In the genomic region with DNA sequence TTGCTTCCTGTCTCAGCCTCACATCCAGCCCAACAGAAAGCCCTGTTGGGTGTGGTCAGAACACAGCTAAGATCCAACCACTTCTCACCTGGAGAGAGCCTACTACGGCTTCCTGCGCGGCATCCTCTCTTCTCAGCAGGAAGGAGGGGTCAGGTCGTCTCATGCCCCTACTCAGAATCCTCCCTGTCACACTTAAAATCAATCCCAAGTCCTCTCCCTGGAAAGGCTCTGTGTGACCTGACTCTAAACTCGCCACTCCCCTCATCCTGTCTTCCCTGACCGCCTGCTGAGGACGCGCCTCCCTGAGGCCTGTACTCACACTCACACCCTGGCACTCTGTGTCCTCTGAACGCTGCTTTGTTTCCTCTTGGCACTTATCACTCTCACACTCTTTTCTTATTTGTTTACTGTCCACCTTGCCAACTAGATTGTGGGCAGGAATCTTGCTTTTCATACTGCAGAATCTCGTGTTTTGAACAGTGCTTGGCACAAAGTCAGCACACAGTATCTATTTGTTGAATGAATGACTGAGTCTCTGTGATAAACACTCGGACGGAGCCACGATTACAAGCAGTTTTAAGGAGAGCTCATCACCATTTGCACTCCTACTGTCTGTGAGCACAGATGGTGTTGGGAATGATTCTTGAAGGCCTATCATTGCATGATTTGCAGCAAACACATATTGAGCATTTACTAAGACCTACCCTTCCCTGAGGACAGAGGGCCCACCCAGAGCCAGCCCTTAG, we compare ENCODE assay signal across 11 cellular contexts. TPM values are rescaled to one million over a fixed set of nuclear protein-coding genes. Genes with fewer than 3 reads are reported as not detected.
DNase-seq lines count a peak whose midpoint lies in the region; ATAC-seq, FAIRE-seq and TF ChIP-seq lines count a peak whose summit lies in the region.
"Had no signal": no experiment of that assay in that cellular context is flagged by ENCODE, and none has a peak within 500 bp of the region (broad histone marks: within the 10 kb centered on the region; RNA-seq: fewer than 3 reads in every experiment).

No MANE protein-coding gene starts in this region.

- FAIRE-seq in pancreas (lab: Jason Lieb, UNC) (no peak), GM12892 (lab: Jason Lieb, UNC) (no peak)
- FAIRE-seq: islet of Langerhans had no signal

- H3K4me3 Mint-ChIP-seq in activated T-cell treated with anti-CD3 and anti-CD28 coated beads, Interleukin-2, amount 50 U/mL, for 4 hours, result no peak overlapping the region

- no peaks in the 10 kb centered on the region for H3K27me3 Mint-ChIP-seq in activated T-cell treated with anti-CD3 and anti-CD28 coated beads, Interleukin-2, amount 50 U/mL, for 4 hours (ENCODE audit: low read depth)

- DNase-seq in HUDEP-2 (lab: John Stamatoyannopoulos, UW; ENCODE audit: unreplicated experiment in 76 of 76) (peak in 70 of 76 experiments; percentile 7 to 84 (median 44)), SK-MEL-5 (ENCODE audit: low read depth, low spot score) (peak; percentile 33), fibroblast of pulmonary artery (ENCODE audit: low read depth) (peak; percentile 12), pancreas (no peak), GM12892 (ENCODE audit: insufficient read length) (no peak)
- DNase-seq in activated T-cell treated with anti-CD3 and anti-CD28 coated beads, Interleukin-2, amount 50 U/mL, for 4 hours, result no peak
- DNase-seq: effector CD8-positive, alpha-beta T cell; MV-4-11 had no signal

- no peak for TF ChIP-seq POLR2A in GM12892 (IDR thresholded peaks at IDR 0.05; ENCODE audit: low read depth, low read length)

- no peak overlapping the region for H3K4me3 ChIP-seq in fibroblast of pulmonary artery (replicated peaks; ENCODE audit: low read depth, low read length)
- no peak overlapping the region for H3K4me3 ChIP-seq in pancreas

- H3K9me3 Mint-ChIP-seq in activated T-cell treated with anti-CD3 and anti-CD28 coated beads, Interleukin-2, amount 50 U/mL, for 4 hours, result no peaks in the 10 kb centered on the region

- WGBS in pancreas, 2 donors, result 22 to 29% methylated on average over 13 of the region's 13 CpGs

- intact Hi-C loops in pancreas (cut with DNase I), result no loop called here

- in situ Hi-C loops in SK-MEL-5 (cut with HindIII; ENCODE audit: low pct_unique_long_range_greater_than_20kb, low sequenced_read_pairs), result no loop called here

- ATAC-seq in pancreas, result peak; percentile 64 to 90 (median 82)
- ATAC-seq in activated T-cell treated with anti-CD3 and anti-CD28 coated beads, Interleukin-2, amount 50 U/mL, for 4 hours, result no peak
- no peak for ATAC-seq in GM18868 (IDR thresholded peaks at IDR 0.05; ENCODE audit: unreplicated experiment)

- no peaks in the 10 kb centered on the region for H3K9me3 ChIP-seq in pancreas

- peaks cover 31% of the 10 kb centered on the region for H3K4me1 Mint-ChIP-seq in activated T-cell treated with anti-CD3 and anti-CD28 coated beads, Interleukin-2, amount 50 U/mL, for 4 hours (ENCODE audit: low read depth)

- peaks cover 34% of the 10 kb centered on the region for H3K36me3 Mint-ChIP-seq in activated T-cell treated with anti-CD3 and anti-CD28 coated beads, Interleukin-2, amount 50 U/mL, for 4 hours (ENCODE audit: insufficient read depth)

- no peaks in the 10 kb centered on the region for H3K27me3 ChIP-seq in pancreas

- peak overlapping the region in 1 of 4 donors; percentile 23 for H3K27ac ChIP-seq in pancreas
- H3K27ac ChIP-seq: RWPE1 had no signal

- no peaks in the 10 kb centered on the region for H3K36me3 ChIP-seq in pancreas

- TF ChIP-seq CTCF in fibroblast of pulmonary artery (IDR thresholded peaks at IDR 0.05; ENCODE audit: low read length, missing control alignments), result peak; percentile 2
- TF ChIP-seq CTCF in pancreas (IDR thresholded peaks at IDR 0.05), result no peak

- H3K4me1 ChIP-seq in pancreas, result no peaks in the 10 kb centered on the region

RNA-seq across cellular contexts. Expression of a gene that starts 18.7 kb away (rescaled TPM):
- 165 and 190 TPM in 2 replicates for total RNA-seq in SK-MEL-5 (2014; rRNA removed; shearing (Covaris generic))
- polyA plus RNA-seq in SK-MEL-5 (2015; cell fraction: cytosol; rRNA removed), result 162 and 170 TPM in 2 replicates
- 192 and 208 TPM in 2 replicates for polyA plus RNA-seq in SK-MEL-5 (2015; cell fraction: nucleus; rRNA removed)
- 10 to 100 TPM; 22.2 to 36.4 (median 26.5) TPM for total RNA-seq in pancreas
- 10 to 100 TPM; 31.8 to 45.1 TPM for polyA plus RNA-seq in pancreas
- polyA plus RNA-seq in GM12892 (2012; ENCODE audit: missing spikeins), result 71.4 TPM
- 100 to 1,000 TPM; 142 to 153 (median 147) TPM for total RNA-seq in activated T-cell treated with anti-CD3 and anti-CD28 coated beads, Interleukin-2, amount 50 U/mL, for 4 hours

RNA-seq across cellular contexts. Expression of a gene that starts 21.8 kb away (rescaled TPM):
- total RNA-seq in SK-MEL-5 (2014; rRNA removed; shearing (Covaris generic)), result not detected in 2 replicates
- not detected in 2 replicates for polyA plus RNA-seq in SK-MEL-5 (2015; cell fraction: cytosol; rRNA removed)
- not detected in 2 replicates for polyA plus RNA-seq in SK-MEL-5 (2015; cell fraction: nucleus; rRNA removed)
- under 1 TPM in 5 of 6 donors, not detected in 1; 0.13 to 0.34 (median 0.22) TPM for total RNA-seq in pancreas
- polyA plus RNA-seq in pancreas, result under 1 TPM; 0.19 to 0.33 TPM
- polyA plus RNA-seq in GM12892 (2012; ENCODE audit: missing spikeins), result 0.70 TPM
- total RNA-seq in activated T-cell treated with anti-CD3 and anti-CD28 coated beads, Interleukin-2, amount 50 U/mL, for 4 hours, result 10 to 100 TPM; 50.3 to 77.0 (median 57.8) TPM

RNA-seq across cellular contexts. Expression of a gene that starts 50.8 kb away (rescaled TPM):
- total RNA-seq in SK-MEL-5 (2014; rRNA removed; shearing (Covaris generic)), result 13.8 and 16.2 TPM in 2 replicates
- 21.9 and 26.1 TPM in 2 replicates for polyA plus RNA-seq in SK-MEL-5 (2015; cell fraction: cytosol; rRNA removed)
- 9.6 and 17.7 TPM in 2 replicates for polyA plus RNA-seq in SK-MEL-5 (2015; cell fraction: nucleus; rRNA removed)
- total RNA-seq in pancreas, result 10 to 100 TPM; 10.9 to 18.9 (median 14.5) TPM
- polyA plus RNA-seq in pancreas, result 1 to 10 TPM; 5.7 to 9.2 TPM
- polyA plus RNA-seq in GM12892 (2012; ENCODE audit: missing spikeins), result 24.2 TPM
- 10 to 100 TPM; 62.2 to 63.9 (median 62.5) TPM for total RNA-seq in activated T-cell treated with anti-CD3 and anti-CD28 coated beads, Interleukin-2, amount 50 U/mL, for 4 hours

Comparison
In these comparisons a context has a peak if more than half of its experiments do, and no peak if none do; other contexts are left out.
1. DNase-seq: peak in HUDEP-2 (70 of 76), SK-MEL-5 (single experiment) and fibroblast of pulmonary artery (single experiment); none in pancreas (0 of 6), GM12892 (single experiment) and activated T-cell treated with anti-CD3 and anti-CD28 coated beads, Interleukin-2, amount 50 U/mL, for 4 hours (single experiment).
2. ATAC-seq: peak in pancreas (4 of 4); none in activated T-cell treated with anti-CD3 and anti-CD28 coated beads, Interleukin-2, amount 50 U/mL, for 4 hours (0 of 2) and GM18868 (single experiment).
3. RNA of a gene that starts 21.8 kb away (total RNA-seq): 50.3 to 77.0 TPM in activated T-cell treated with anti-CD3 and anti-CD28 coated beads, Interleukin-2, amount 50 U/mL, for 4 hours; 0.13 to 0.34 TPM in pancreas and not detected in SK-MEL-5; every median in the first group is over 10 times any median in the second.